Comparison of ENCODE assay signal across 8 cellular contexts in genomic region chr6:138765896-138766487, GRCh38. TPM values are rescaled to one million over a fixed set of nuclear protein-coding genes. Genes with fewer than 3 reads are reported as not detected.
DNase-seq lines count a peak whose midpoint lies in the region; ATAC-seq, FAIRE-seq and TF ChIP-seq lines count a peak whose summit lies in the region.

No MANE protein-coding gene starts in this region.

- peaks cover 6 to 10% (median 9%) of the 10 kb centered on the region in 3 donors for H3K4me1 Mint-ChIP-seq in naive B cell

- FAIRE-seq in GM19239 (lab: Jason Lieb, UNC): no peak

- CTCF ChIA-PET in AG04449 (lab: Yijun Ruan, JAX): interaction anchor here (0.7 to 16.4 kb wide), 38 partner anchors 8 to 657 kb away, joined by 3 to 396 read pairs (median 4); no protein-coding TSS in a partner anchor

- TF ChIP-seq CTCF in AG04449 (IDR thresholded peaks at IDR 0.05; ENCODE audit: insufficient read depth, low read length, missing control alignments): peak; percentile 31
- TF ChIP-seq CTCF in GM12875 (IDR thresholded peaks at IDR 0.05; ENCODE audit: borderline replicate concordance, insufficient read depth, low read depth, low read length): peak; percentile 17; the same call in 1 of the 2 replicates

- H3K4me3 Mint-ChIP-seq in naive B cell: no peak overlapping the region

- POLR2A ChIA-PET in AG04449 (lab: Yijun Ruan, JAX): no interaction called here

- H3K36me3 Mint-ChIP-seq in naive B cell: no peaks in the 10 kb centered on the region
- H3K36me3 Mint-ChIP-seq in activated naive CD4-positive, alpha-beta T cell treated with anti-CD3 and anti-CD28 coated beads, Interleukin-2, amount 50 U/mL, for 72 hours: no peaks in the 10 kb centered on the region

- H3K4me3 ChIP-seq in AG04449 (ENCODE audit: low read depth, low read length) (no peak overlapping the region), GM12875 (ENCODE audit: low read depth, low read length) (no peak overlapping the region)

- no peak overlapping the region for H3K27ac Mint-ChIP-seq in naive B cell
- H3K27ac Mint-ChIP-seq in activated naive CD4-positive, alpha-beta T cell treated with anti-CD3 and anti-CD28 coated beads, Interleukin-2, amount 50 U/mL, for 72 hours: no peak overlapping the region

- H3K27me3 Mint-ChIP-seq in naive B cell: no peaks in the 10 kb centered on the region

- DNase-seq in AG04449 (ENCODE audit: low read depth, low spot score) (no peak), NCI-H69 (lab: John Stamatoyannopoulos, UW) (peak; percentile 74), dedifferentiated amniotic fluid mesenchymal stem cell (ENCODE audit: extremely low spot score) (peak; percentile 35), naive B cell (peak; percentile 25), GM19239 (ENCODE audit: insufficient read length, low spot score) (no peak)
- DNase-seq in activated naive CD4-positive, alpha-beta T cell treated with anti-CD3 and anti-CD28 coated beads, Interleukin-2, amount 50 U/mL, for 72 hours (ENCODE audit: low spot score in 2 of 2): no peak

- ATAC-seq in naive B cell (ENCODE audit: low read depth in 2 of 2) (no peak), HG03354 (IDR thresholded peaks at IDR 0.05; ENCODE audit: poor library complexity, severe bottlenecking, unreplicated experiment) (no peak)
- no peak for ATAC-seq in activated naive CD4-positive, alpha-beta T cell treated with anti-CD3 and anti-CD28 coated beads, Interleukin-2, amount 50 U/mL, for 72 hours

- no peaks in the 10 kb centered on the region for H3K9me3 Mint-ChIP-seq in naive B cell
- no peaks in the 10 kb centered on the region for H3K9me3 Mint-ChIP-seq in activated naive CD4-positive, alpha-beta T cell treated with anti-CD3 and anti-CD28 coated beads, Interleukin-2, amount 50 U/mL, for 72 hours

RNA-seq across cellular contexts. Expression of gene CCDC28A, which starts 7.6 kb away (rescaled TPM):
- 10 to 100 TPM; 16.1 to 62.4 (median 42.2) TPM for polyA plus RNA-seq in naive B cell (ENCODE audit: low read depth in 6 of 6)
- 10 to 100 TPM; 17.1 to 35.8 TPM for total RNA-seq in activated naive CD4-positive, alpha-beta T cell treated with anti-CD3 and anti-CD28 coated beads, Interleukin-2, amount 50 U/mL, for 72 hours

RNA-seq across cellular contexts. Expression of gene ECT2L, which starts 29.9 kb away (rescaled TPM):
- under 1 TPM in 3 of 6 donors, not detected in 3; 0.08 to 0.11 (median 0.11) TPM for polyA plus RNA-seq in naive B cell (ENCODE audit: low read depth in 6 of 6)
- not detected for total RNA-seq in activated naive CD4-positive, alpha-beta T cell treated with anti-CD3 and anti-CD28 coated beads, Interleukin-2, amount 50 U/mL, for 72 hours

Comparison
In these comparisons a context has a peak if more than half of its experiments do, and no peak if none do; other contexts are left out.
1. DNase-seq: peak in NCI-H69 (single experiment), dedifferentiated amniotic fluid mesenchymal stem cell (single experiment) and naive B cell (single experiment); none in AG04449 (single experiment), GM19239 (single experiment) and activated naive CD4-positive, alpha-beta T cell treated with anti-CD3 and anti-CD28 coated beads, Interleukin-2, amount 50 U/mL, for 72 hours (0 of 2).